8 cellular contexts compared by ENCODE assay signal in the genomic region with DNA sequence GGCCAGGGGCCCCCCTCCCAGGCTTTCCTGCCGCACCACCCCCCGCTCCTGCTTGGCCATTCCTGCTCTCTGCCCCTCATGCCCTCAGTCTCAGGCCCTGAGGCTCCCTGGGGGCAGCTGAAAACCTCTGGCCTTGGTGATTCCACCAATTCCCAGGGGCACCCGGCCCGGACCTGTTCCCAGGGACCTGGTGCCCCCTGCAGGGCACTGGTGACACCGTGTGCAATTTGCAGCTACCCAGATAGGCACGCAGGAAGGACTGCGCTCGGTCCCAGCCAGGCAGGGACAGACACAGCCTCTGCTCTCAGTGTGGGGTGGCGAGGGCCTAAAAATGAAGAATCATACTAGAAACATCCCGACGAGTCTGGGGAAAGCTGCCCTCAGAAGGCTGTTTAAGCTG. TPM values are rescaled to one million over a fixed set of nuclear protein-coding genes. Genes with fewer than 3 reads are reported as not detected.
DNase-seq lines count a peak whose midpoint lies in the region; ATAC-seq and TF ChIP-seq lines count a peak whose summit lies in the region.

No MANE protein-coding gene starts in this region.

- H2AFZ ChIP-seq in KMS-11 (ENCODE audit: low read depth), result no peak overlapping the region

- H3K36me3 ChIP-seq in KMS-11 (ENCODE audit: insufficient read depth), result no peaks in the 10 kb centered on the region
- no peaks in the 10 kb centered on the region for H3K36me3 ChIP-seq in adrenal gland (replicated peaks in 1 of 2)
- no peaks in the 10 kb centered on the region for H3K36me3 ChIP-seq in aorta (ENCODE audit: control insufficient read depth in 1 of 2, insufficient read depth in 2 of 2, low read length in 1 of 2)

- no peaks in the 10 kb centered on the region for H4K20me1 ChIP-seq in KMS-11 (ENCODE audit: insufficient read depth)

- TF ChIP-seq POLR2A in adrenal gland (IDR thresholded peaks at IDR 0.05), result no peak

- H3K27ac ChIP-seq in KMS-11 (no peak overlapping the region), adrenal gland (peak overlapping the region in 1 of 5 donors; percentile 15), aorta (ENCODE audit: low read depth in 1 of 2, low read length in 2 of 2) (no peak overlapping the region)

- no peaks in the 10 kb centered on the region for H3K79me2 ChIP-seq in KMS-11 (ENCODE audit: insufficient read depth, low read depth)

- H3K9me3 ChIP-seq in adrenal gland (replicated peaks in 1 of 3) (no peaks in the 10 kb centered on the region), aorta (ENCODE audit: control insufficient read depth, low read length) (no peaks in the 10 kb centered on the region)

- DNase-seq in SIG-M5 treated with dmso at 0.1 percent for 504 hours (lab: John Stamatoyannopoulos, UW; ENCODE audit: unreplicated experiment) (peak; percentile 3), SIG-M5 (lab: John Stamatoyannopoulos, UW) (no peak), adrenal gland (peak in 3 of 7 donors; percentile 38 to 75 (median 46)), kidney tubule cell (ENCODE audit: low spot score) (peak; percentile 64), aorta (peak; percentile 58 to 88)
- no peak for DNase-seq in activated effector memory CD4-positive, alpha-beta T cell treated with Interleukin-2 at 50 U/mL for 16 hours

- H3K27me3 ChIP-seq in KMS-11 (ENCODE audit: insufficient read depth, low read depth) (peaks cover 49% of the 10 kb centered on the region; the same call in 1 of the 2 replicates), adrenal gland (peaks cover 11% of the 10 kb centered on the region), aorta (ENCODE audit: control insufficient read depth in 1 of 2, insufficient read depth in 2 of 2, low read length in 1 of 2) (no peaks in the 10 kb centered on the region)

- peak; percentile 28 for ATAC-seq in aorta (ENCODE audit: low FRiP score)
- ATAC-seq in GM19328 (IDR thresholded peaks at IDR 0.05; ENCODE audit: unreplicated experiment), result no peak

- 38 to 41% (median 39%) methylated on average over 8 to 11 of the region's 11 CpGs for WGBS in adrenal gland, 4 donors
- WGBS in aorta, 2 donors, result 41% methylated on average over 11 of the region's 11 CpGs

- intact Hi-C loops in adrenal gland (cut with DNase I) (no loop called here), aorta (cut with DNase I) (loop anchor here (2.0 kb wide), 1 partner anchor 29 kb away; no protein-coding TSS in a partner anchor)

- H3K4me3 ChIP-seq in KMS-11 (IDR thresholded peaks at IDR 0.05; ENCODE audit: insufficient read depth, low read depth, low read length) (no peak overlapping the region), adrenal gland (no peak overlapping the region), aorta (ENCODE audit: low read length in 2 of 2) (no peak overlapping the region)

- 0 out of 2 replicates have a peak, but pooled peaks have one; percentile 19 for TF ChIP-seq CTCF in KMS-11 (conservative IDR thresholded peaks at IDR 0.05; ENCODE audit: low read depth, low read length)
- TF ChIP-seq CTCF in adrenal gland (IDR thresholded peaks at IDR 0.05), result peak in 4 of 6 experiments; percentile 27 to 52 (median 44)

- H3K4me2 ChIP-seq in KMS-11, result no peak overlapping the region

- H3K4me1 ChIP-seq in KMS-11 (ENCODE audit: low read depth, poor library complexity, severe bottlenecking) (no peaks in the 10 kb centered on the region), adrenal gland (replicated peaks in 1 of 2) (peaks cover 0 to 7% of the 10 kb centered on the region in 2 donors), aorta (ENCODE audit: control insufficient read depth in 1 of 2, insufficient read depth in 2 of 2, low read length in 2 of 2) (no peaks in the 10 kb centered on the region)

- H3K9ac ChIP-seq in KMS-11, result no peak overlapping the region

RNA-seq across cellular contexts. Expression of gene WFDC1, which starts 13.4 kb away (rescaled TPM):
- total RNA-seq in adrenal gland (100 to 1,000 TPM in 1 of 8 donors, 10 to 100 TPM in 7; 12.9 to 284 (median 49.3) TPM), aorta (10 to 100 TPM; 11.8 to 33.5 TPM)
- polyA plus RNA-seq in adrenal gland (10 to 100 TPM; 17.8 to 69.5 (median 42.1) TPM), aorta (10 to 100 TPM; 23.0 to 72.2 TPM)

Comparison
In these comparisons a context has a peak if more than half of its experiments do, and no peak if none do; other contexts are left out.
1. DNase-seq: peak in SIG-M5 treated with dmso at 0.1 percent for 504 hours (single experiment), kidney tubule cell (single experiment) and aorta (2 of 2); none in SIG-M5 (single experiment) and activated effector memory CD4-positive, alpha-beta T cell treated with Interleukin-2 at 50 U/mL for 16 hours (single experiment).
2. intact Hi-C loops: an anchor here in aorta (2.0 kb wide); none called in adrenal gland.